1 cellular context compared by ENCODE assay signal in the genomic region with DNA sequence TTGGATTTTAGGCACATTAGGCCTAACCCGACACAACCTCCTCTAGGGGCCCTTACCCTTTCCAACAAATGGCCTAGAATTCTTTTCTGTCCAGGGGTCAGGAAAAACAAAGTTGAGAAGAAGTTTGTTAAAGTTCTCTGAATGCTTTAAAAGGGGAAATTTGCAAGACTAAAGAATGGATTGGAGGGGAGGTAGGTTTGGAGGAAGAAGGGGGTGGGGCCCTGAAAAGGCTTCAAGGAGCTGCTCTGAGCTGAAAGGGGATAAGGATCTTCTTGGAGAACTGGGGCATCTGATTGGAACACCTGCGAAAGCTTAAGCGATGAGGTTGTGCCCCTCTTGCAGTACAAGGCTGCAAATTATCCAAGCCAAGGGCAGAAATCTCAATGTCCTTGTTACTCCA.
TF ChIP-seq lines count a peak whose summit lies in the region.

No MANE protein-coding gene starts in this region.

TF ChIP-seq in WTC11, 78 proteins besides CTCF, POLR2A, EP300 and RAD21 (continued from another document):
- TF ChIP-seq, protein P1, sequence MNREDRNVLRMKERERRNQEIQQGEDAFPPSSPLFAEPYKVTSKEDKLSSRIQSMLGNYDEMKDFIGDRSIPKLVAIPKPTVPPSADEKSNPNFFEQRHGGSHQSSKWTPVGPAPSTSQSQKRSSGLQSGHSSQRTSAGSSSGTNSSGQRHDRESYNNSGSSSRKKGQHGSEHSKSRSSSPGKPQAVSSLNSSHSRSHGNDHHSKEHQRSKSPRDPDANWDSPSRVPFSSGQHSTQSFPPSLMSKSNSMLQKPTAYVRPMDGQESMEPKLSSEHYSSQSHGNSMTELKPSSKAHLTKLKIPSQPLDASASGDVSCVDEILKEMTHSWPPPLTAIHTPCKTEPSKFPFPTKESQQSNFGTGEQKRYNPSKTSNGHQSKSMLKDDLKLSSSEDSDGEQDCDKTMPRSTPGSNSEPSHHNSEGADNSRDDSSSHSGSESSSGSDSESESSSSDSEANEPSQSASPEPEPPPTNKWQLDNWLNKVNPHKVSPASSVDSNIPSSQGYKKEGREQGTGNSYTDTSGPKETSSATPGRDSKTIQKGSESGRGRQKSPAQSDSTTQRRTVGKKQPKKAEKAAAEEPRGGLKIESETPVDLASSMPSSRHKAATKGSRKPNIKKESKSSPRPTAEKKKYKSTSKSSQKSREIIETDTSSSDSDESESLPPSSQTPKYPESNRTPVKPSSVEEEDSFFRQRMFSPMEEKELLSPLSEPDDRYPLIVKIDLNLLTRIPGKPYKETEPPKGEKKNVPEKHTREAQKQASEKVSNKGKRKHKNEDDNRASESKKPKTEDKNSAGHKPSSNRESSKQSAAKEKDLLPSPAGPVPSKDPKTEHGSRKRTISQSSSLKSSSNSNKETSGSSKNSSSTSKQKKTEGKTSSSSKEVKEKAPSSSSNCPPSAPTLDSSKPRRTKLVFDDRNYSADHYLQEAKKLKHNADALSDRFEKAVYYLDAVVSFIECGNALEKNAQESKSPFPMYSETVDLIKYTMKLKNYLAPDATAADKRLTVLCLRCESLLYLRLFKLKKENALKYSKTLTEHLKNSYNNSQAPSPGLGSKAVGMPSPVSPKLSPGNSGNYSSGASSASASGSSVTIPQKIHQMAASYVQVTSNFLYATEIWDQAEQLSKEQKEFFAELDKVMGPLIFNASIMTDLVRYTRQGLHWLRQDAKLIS (CRISPR knock-in tag; IDR thresholded peaks at IDR 0.05; ENCODE audit: borderline replicate concordance): no peak
- TF ChIP-seq SMAD3 (CRISPR knock-in tag; IDR thresholded peaks at IDR 0.05; ENCODE audit: borderline replicate concordance): no peak
- TF ChIP-seq TEAD4 (CRISPR knock-in tag; IDR thresholded peaks at IDR 0.05): no peak
- TF ChIP-seq NFE2L1 (CRISPR knock-in tag; IDR thresholded peaks at IDR 0.05): no peak
- TF ChIP-seq EMX1 (CRISPR knock-in tag; IDR thresholded peaks at IDR 0.05): no peak
- TF ChIP-seq ZNF512 (CRISPR knock-in tag; IDR thresholded peaks at IDR 0.05; ENCODE audit: borderline replicate concordance): no peak
- TF ChIP-seq, protein P2, sequence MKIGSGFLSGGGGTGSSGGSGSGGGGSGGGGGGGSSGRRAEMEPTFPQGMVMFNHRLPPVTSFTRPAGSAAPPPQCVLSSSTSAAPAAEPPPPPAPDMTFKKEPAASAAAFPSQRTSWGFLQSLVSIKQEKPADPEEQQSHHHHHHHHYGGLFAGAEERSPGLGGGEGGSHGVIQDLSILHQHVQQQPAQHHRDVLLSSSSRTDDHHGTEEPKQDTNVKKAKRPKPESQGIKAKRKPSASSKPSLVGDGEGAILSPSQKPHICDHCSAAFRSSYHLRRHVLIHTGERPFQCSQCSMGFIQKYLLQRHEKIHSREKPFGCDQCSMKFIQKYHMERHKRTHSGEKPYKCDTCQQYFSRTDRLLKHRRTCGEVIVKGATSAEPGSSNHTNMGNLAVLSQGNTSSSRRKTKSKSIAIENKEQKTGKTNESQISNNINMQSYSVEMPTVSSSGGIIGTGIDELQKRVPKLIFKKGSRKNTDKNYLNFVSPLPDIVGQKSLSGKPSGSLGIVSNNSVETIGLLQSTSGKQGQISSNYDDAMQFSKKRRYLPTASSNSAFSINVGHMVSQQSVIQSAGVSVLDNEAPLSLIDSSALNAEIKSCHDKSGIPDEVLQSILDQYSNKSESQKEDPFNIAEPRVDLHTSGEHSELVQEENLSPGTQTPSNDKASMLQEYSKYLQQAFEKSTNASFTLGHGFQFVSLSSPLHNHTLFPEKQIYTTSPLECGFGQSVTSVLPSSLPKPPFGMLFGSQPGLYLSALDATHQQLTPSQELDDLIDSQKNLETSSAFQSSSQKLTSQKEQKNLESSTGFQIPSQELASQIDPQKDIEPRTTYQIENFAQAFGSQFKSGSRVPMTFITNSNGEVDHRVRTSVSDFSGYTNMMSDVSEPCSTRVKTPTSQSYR (CRISPR knock-in tag; IDR thresholded peaks at IDR 0.05): no peak
- TF ChIP-seq, protein P3, sequence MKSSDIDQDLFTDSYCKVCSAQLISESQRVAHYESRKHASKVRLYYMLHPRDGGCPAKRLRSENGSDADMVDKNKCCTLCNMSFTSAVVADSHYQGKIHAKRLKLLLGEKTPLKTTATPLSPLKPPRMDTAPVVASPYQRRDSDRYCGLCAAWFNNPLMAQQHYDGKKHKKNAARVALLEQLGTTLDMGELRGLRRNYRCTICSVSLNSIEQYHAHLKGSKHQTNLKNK (CRISPR knock-in tag; IDR thresholded peaks at IDR 0.05): no peak
- TF ChIP-seq, protein P4, sequence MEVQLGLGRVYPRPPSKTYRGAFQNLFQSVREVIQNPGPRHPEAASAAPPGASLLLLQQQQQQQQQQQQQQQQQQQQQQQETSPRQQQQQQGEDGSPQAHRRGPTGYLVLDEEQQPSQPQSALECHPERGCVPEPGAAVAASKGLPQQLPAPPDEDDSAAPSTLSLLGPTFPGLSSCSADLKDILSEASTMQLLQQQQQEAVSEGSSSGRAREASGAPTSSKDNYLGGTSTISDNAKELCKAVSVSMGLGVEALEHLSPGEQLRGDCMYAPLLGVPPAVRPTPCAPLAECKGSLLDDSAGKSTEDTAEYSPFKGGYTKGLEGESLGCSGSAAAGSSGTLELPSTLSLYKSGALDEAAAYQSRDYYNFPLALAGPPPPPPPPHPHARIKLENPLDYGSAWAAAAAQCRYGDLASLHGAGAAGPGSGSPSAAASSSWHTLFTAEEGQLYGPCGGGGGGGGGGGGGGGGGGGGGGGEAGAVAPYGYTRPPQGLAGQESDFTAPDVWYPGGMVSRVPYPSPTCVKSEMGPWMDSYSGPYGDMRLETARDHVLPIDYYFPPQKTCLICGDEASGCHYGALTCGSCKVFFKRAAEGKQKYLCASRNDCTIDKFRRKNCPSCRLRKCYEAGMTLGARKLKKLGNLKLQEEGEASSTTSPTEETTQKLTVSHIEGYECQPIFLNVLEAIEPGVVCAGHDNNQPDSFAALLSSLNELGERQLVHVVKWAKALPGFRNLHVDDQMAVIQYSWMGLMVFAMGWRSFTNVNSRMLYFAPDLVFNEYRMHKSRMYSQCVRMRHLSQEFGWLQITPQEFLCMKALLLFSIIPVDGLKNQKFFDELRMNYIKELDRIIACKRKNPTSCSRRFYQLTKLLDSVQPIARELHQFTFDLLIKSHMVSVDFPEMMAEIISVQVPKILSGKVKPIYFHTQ (CRISPR knock-in tag; IDR thresholded peaks at IDR 0.05): no peak
- TF ChIP-seq IRF2 (CRISPR knock-in tag; IDR thresholded peaks at IDR 0.05; ENCODE audit: borderline replicate concordance, low read depth): no peak
- TF ChIP-seq, protein P5, sequence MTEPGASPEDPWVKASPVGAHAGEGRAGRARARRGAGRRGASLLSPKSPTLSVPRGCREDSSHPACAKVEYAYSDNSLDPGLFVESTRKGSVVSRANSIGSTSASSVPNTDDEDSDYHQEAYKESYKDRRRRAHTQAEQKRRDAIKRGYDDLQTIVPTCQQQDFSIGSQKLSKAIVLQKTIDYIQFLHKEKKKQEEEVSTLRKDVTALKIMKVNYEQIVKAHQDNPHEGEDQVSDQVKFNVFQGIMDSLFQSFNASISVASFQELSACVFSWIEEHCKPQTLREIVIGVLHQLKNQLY (CRISPR knock-in tag; IDR thresholded peaks at IDR 0.05): no peak
- no peak for TF ChIP-seq ATF1 (CRISPR knock-in tag; IDR thresholded peaks at IDR 0.05)
- no peak for TF ChIP-seq NR2C2 (CRISPR knock-in tag; IDR thresholded peaks at IDR 0.05)
- TF ChIP-seq PRRX2 (CRISPR knock-in tag; IDR thresholded peaks at IDR 0.05): no peak
- TF ChIP-seq NFYB (CRISPR knock-in tag; conservative IDR thresholded peaks at IDR 0.05; ENCODE audit: low read depth): no peak
